9 cellular contexts compared by ENCODE assay signal in the genomic region with DNA sequence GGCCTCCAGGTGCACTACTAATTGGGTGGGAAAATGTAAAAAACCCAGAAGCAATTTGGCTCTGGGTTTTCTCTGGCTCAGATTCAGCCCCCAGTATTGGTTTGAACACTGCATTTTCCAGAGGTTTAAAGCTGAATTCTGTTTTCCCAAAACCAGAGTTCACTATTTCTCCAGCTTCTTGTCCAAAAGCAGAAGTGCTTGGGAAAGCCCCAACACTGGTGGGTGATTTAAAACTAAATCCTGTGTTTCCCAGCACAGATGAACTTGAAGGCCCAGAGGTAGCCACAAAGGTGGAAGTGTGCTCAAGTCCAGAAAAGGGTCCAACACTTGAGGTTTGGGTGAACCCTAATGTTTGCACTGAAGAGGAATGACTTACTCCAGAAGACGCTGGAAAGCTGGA. TPM values are rescaled to one million over a fixed set of nuclear protein-coding genes. Genes with fewer than 3 reads are reported as not detected.
DNase-seq lines count a peak whose midpoint lies in the region; ATAC-seq, FAIRE-seq and TF ChIP-seq lines count a peak whose summit lies in the region.
"Had no signal": no experiment of that assay in that cellular context is flagged by ENCODE, and none has a peak within 500 bp of the region (broad histone marks: within the 10 kb centered on the region; RNA-seq: fewer than 3 reads in every experiment).

No MANE protein-coding gene starts in this region.

- peaks cover 53% of the 10 kb centered on the region for H3K36me3 Mint-ChIP-seq in activated CD8-positive, alpha-beta T cell treated with anti-CD3 and anti-CD28 coated beads, Interleukin-2, amount 10 ng/mL, durations not matched to agents 7 days and 5 days (ENCODE audit: low read depth)

- H3K36me3 ChIP-seq in cardiac muscle cell = peaks cover 18% of the 10 kb centered on the region
- peaks cover 49% of the 10 kb centered on the region for H3K36me3 ChIP-seq in iPS-20b (ENCODE audit: insufficient read depth, low read depth, low read length)
- H3K36me3 ChIP-seq in tibial artery = peaks cover 7 to 40% (median 14%) of the 10 kb centered on the region in 3 donors
- H3K36me3 ChIP-seq in small intestine (ENCODE audit: control insufficient read depth in 2 of 2, insufficient read depth in 2 of 2, low read length in 2 of 2) = peaks cover 6 to 7% of the 10 kb centered on the region in 2 donors

- POLR2A ChIA-PET in activated CD8-positive, alpha-beta T cell treated with anti-CD3 and anti-CD28 coated beads, Interleukin-2, amount 10 ng/mL, durations not matched to agents 7 days and 5 days (lab: Charles Lee) = interaction anchor here (0.7 to 2.5 kb wide), 6 partner anchors 13 to 311 kb away, joined by 3 to 8 read pairs (median 4); a partner anchor contains a TSS

- peaks cover 56% of the 10 kb centered on the region for H3K4me1 Mint-ChIP-seq in activated CD8-positive, alpha-beta T cell treated with anti-CD3 and anti-CD28 coated beads, Interleukin-2, amount 10 ng/mL, durations not matched to agents 7 days and 5 days (ENCODE audit: low read depth)

- WGBS in small intestine, 3 donors = 75 to 95% (median 80%) methylated on average over 1 of the region's 1 CpG

- H3K27me3 Mint-ChIP-seq in activated CD8-positive, alpha-beta T cell treated with anti-CD3 and anti-CD28 coated beads, Interleukin-2, amount 10 ng/mL, durations not matched to agents 7 days and 5 days (ENCODE audit: low read depth) = no peaks in the 10 kb centered on the region

- H3K9me3 ChIP-seq in cardiac muscle cell (ENCODE audit: low read depth) = no peaks in the 10 kb centered on the region
- H3K9me3 ChIP-seq in iPS-20b (ENCODE audit: insufficient read depth, low read depth, low read length) = no peaks in the 10 kb centered on the region
- H3K9me3 ChIP-seq in tibial artery = no peaks in the 10 kb centered on the region
- H3K9me3 ChIP-seq in small intestine (ENCODE audit: control insufficient read depth, low read depth) = no peaks in the 10 kb centered on the region

- H3K4me3 Mint-ChIP-seq in activated CD8-positive, alpha-beta T cell treated with anti-CD3 and anti-CD28 coated beads, Interleukin-2, amount 10 ng/mL, durations not matched to agents 7 days and 5 days = peak overlapping the region; percentile 95

- H3K4me3 ChIP-seq in cardiac muscle cell = peak overlapping the region; percentile 79
- peak overlapping the region; percentile 99 for H3K4me3 ChIP-seq in iPS-20b (ENCODE audit: low read length)
- H3K4me3 ChIP-seq in tibial artery = peak overlapping the region; percentile 77 to 79
- H3K4me3 ChIP-seq in small intestine (ENCODE audit: low read depth in 1 of 2, low read length in 2 of 2) = no peak overlapping the region

- DNase-seq in cardiac muscle cell (ENCODE audit: low read depth in 1 of 2, low spot score in 1 of 2) (no peak), left cardiac atrium (no peak), tibial artery (no peak), H4 (ENCODE audit: low spot score) (no peak), small intestine (no peak)
- no peak for DNase-seq in activated CD8-positive, alpha-beta T cell treated with anti-CD3 and anti-CD28 coated beads, Interleukin-2, amount 10 ng/mL, durations not matched to agents 7 days and 5 days
- DNase-seq: NCI-H446 had no signal

- CTCF ChIA-PET in activated CD8-positive, alpha-beta T cell treated with anti-CD3 and anti-CD28 coated beads, Interleukin-2, amount 10 ng/mL, durations not matched to agents 7 days and 5 days (lab: Charles Lee) = interaction anchor here (0.8 to 3.1 kb wide), 8 partner anchors 10 to 342 kb away, joined by 3 to 21 read pairs (median 4); a partner anchor contains a TSS

- no peak overlapping the region for H3K27ac Mint-ChIP-seq in activated CD8-positive, alpha-beta T cell treated with anti-CD3 and anti-CD28 coated beads, Interleukin-2, amount 10 ng/mL, durations not matched to agents 7 days and 5 days

- intact Hi-C loops in left cardiac atrium (cut with DNase I) = loop anchor here in 1 of 2 donors (5.0 kb wide), 1 partner anchor 52 kb away; no protein-coding TSS in a partner anchor
- intact Hi-C loops in tibial artery (cut with DNase I; ENCODE audit: low total_unique reads) = loop anchor here (10.0 kb wide), 1 partner anchor 140 kb away; no protein-coding TSS in a partner anchor

- no peaks in the 10 kb centered on the region for H3K9me3 Mint-ChIP-seq in activated CD8-positive, alpha-beta T cell treated with anti-CD3 and anti-CD28 coated beads, Interleukin-2, amount 10 ng/mL, durations not matched to agents 7 days and 5 days (ENCODE audit: insufficient read depth)

- H3K27me3 ChIP-seq in cardiac muscle cell = no peaks in the 10 kb centered on the region
- H3K27me3 ChIP-seq in iPS-20b (ENCODE audit: insufficient read depth, low read length) = no peaks in the 10 kb centered on the region
- no peaks in the 10 kb centered on the region for H3K27me3 ChIP-seq in tibial artery
- H3K27me3 ChIP-seq in small intestine (ENCODE audit: control insufficient read depth in 2 of 2, insufficient read depth in 2 of 2, low read length in 2 of 2) = no peaks in the 10 kb centered on the region

- peak overlapping the region; percentile 97 for H3K27ac ChIP-seq in cardiac muscle cell
- H3K27ac ChIP-seq in iPS-20b (ENCODE audit: low read length) = no peak overlapping the region
- H3K27ac ChIP-seq in tibial artery = peak overlapping the region in 1 of 2 donors; percentile 90
- H3K27ac ChIP-seq in small intestine (ENCODE audit: low read depth in 1 of 2, low read length in 1 of 2) = no peak overlapping the region

- ATAC-seq in left cardiac atrium = no peak
- no peak for ATAC-seq in activated CD8-positive, alpha-beta T cell treated with anti-CD3 and anti-CD28 coated beads, Interleukin-2, amount 10 ng/mL, durations not matched to agents 7 days and 5 days
- ATAC-seq in HG03175 (IDR thresholded peaks at IDR 0.05; ENCODE audit: unreplicated experiment) = no peak

- H3K4me1 ChIP-seq in cardiac muscle cell (ENCODE audit: low read depth) (peaks cover 19% of the 10 kb centered on the region), iPS-20b (ENCODE audit: insufficient read depth, low read length) (peaks cover 24% of the 10 kb centered on the region), tibial artery (peaks cover 0 to 56% (median 40%) of the 10 kb centered on the region in 4 donors), small intestine (ENCODE audit: control insufficient read depth in 2 of 2, insufficient read depth in 1 of 2, low read depth in 1 of 2, low read length in 1 of 2) (peaks cover 6 to 17% of the 10 kb centered on the region in 2 donors)

- no peak for FAIRE-seq in small intestine (lab: Jason Lieb, UNC)

- no peak for TF ChIP-seq CTCF in cardiac muscle cell (IDR thresholded peaks at IDR 0.05; ENCODE audit: low read depth, low read length)
- no peak for TF ChIP-seq CTCF in tibial artery (IDR thresholded peaks at IDR 0.05)

- peak overlapping the region; percentile 99; the same call in 1 of the 2 replicates for H3K9ac ChIP-seq in iPS-20b (ENCODE audit: low read depth, low read length)

RNA-seq across cellular contexts. Expression of a gene that starts 0.7 kb away (rescaled TPM):
- 71.8 and 106 TPM in 2 replicates for total RNA-seq in cardiac muscle cell
- 39.6 and 74.3 TPM in 2 replicates for polyA plus RNA-seq in cardiac muscle cell
- 10 to 100 TPM; 52.4 to 66.4 TPM for total RNA-seq in left cardiac atrium
- 100 to 1,000 TPM; 106 to 113 TPM for total RNA-seq in activated CD8-positive, alpha-beta T cell treated with anti-CD3 and anti-CD28 coated beads, Interleukin-2, amount 10 ng/mL, durations not matched to agents 7 days and 5 days
- 41.7 and 48.9 TPM in 2 replicates for total RNA-seq in H4 (2014; rRNA removed; shearing (Covaris generic))
- polyA plus RNA-seq in small intestine = 10 to 100 TPM; 38.3 to 42.7 (median 42.5) TPM

RNA-seq across cellular contexts. Expression of a gene that starts 1.4 kb away (rescaled TPM):
- 17.9 and 24.9 TPM in 2 replicates for total RNA-seq in cardiac muscle cell
- 24.5 and 25.5 TPM in 2 replicates for polyA plus RNA-seq in cardiac muscle cell
- total RNA-seq in left cardiac atrium = 10 to 100 TPM; 15.5 to 17.5 TPM
- total RNA-seq in activated CD8-positive, alpha-beta T cell treated with anti-CD3 and anti-CD28 coated beads, Interleukin-2, amount 10 ng/mL, durations not matched to agents 7 days and 5 days = 10 to 100 TPM; 13.4 to 15.2 TPM
- total RNA-seq in H4 (2014; rRNA removed; shearing (Covaris generic)) = 38.2 and 42.9 TPM in 2 replicates
- polyA plus RNA-seq in small intestine = 10 to 100 TPM; 14.7 to 45.7 (median 24.6) TPM

RNA-seq across cellular contexts. Expression of a gene that starts 38.9 kb away (rescaled TPM):
- total RNA-seq in cardiac muscle cell (15.5 and 32.6 TPM in 2 replicates), left cardiac atrium (1 to 10 TPM; 1.0 to 2.5 TPM)
- polyA plus RNA-seq in cardiac muscle cell (11.1 and 36.5 TPM in 2 replicates), small intestine (1 to 10 TPM in 2 of 3 donors, under 1 TPM in 1; 0.54 to 5.2 (median 1.3) TPM)
- total RNA-seq in activated CD8-positive, alpha-beta T cell treated with anti-CD3 and anti-CD28 coated beads, Interleukin-2, amount 10 ng/mL, durations not matched to agents 7 days and 5 days = 10 to 100 TPM; 59.0 to 65.4 TPM
- total RNA-seq in H4 (2014; rRNA removed; shearing (Covaris generic)) = 7.7 and 11.9 TPM in 2 replicates

RNA-seq across cellular contexts. Expression of a gene that starts 39.2 kb away (rescaled TPM):
- total RNA-seq in cardiac muscle cell = 26.6 and 31.3 TPM in 2 replicates
- 18.3 and 26.2 TPM in 2 replicates for polyA plus RNA-seq in cardiac muscle cell
- total RNA-seq in left cardiac atrium = 10 to 100 TPM; 31.8 to 50.2 TPM
- 10 to 100 TPM; 89.0 to 98.8 TPM for total RNA-seq in activated CD8-positive, alpha-beta T cell treated with anti-CD3 and anti-CD28 coated beads, Interleukin-2, amount 10 ng/mL, durations not matched to agents 7 days and 5 days
- 5.2 and 8.1 TPM in 2 replicates for total RNA-seq in H4 (2014; rRNA removed; shearing (Covaris generic))
- 10 to 100 TPM in 2 of 3 donors, 1 to 10 TPM in 1; 9.2 to 15.4 (median 10.5) TPM for polyA plus RNA-seq in small intestine

RNA-seq across cellular contexts. Expression of a gene that starts 56.1 kb away (rescaled TPM):
- total RNA-seq in cardiac muscle cell = 86.9 and 191 TPM in 2 replicates
- 56.2 and 112 TPM in 2 replicates for polyA plus RNA-seq in cardiac muscle cell
- 10 to 100 TPM; 66.4 to 66.7 TPM for total RNA-seq in left cardiac atrium
- 10 to 100 TPM; 72.1 to 76.1 TPM for total RNA-seq in activated CD8-positive, alpha-beta T cell treated with anti-CD3 and anti-CD28 coated beads, Interleukin-2, amount 10 ng/mL, durations not matched to agents 7 days and 5 days
- total RNA-seq in H4 (2014; rRNA removed; shearing (Covaris generic)) = 27.1 and 46.4 TPM in 2 replicates
- polyA plus RNA-seq in small intestine = 10 to 100 TPM; 13.2 to 42.1 (median 23.9) TPM

Comparison
In these comparisons a context has a peak if more than half of its experiments do, and no peak if none do; other contexts are left out.
1. H3K4me3 ChIP-seq: peak in cardiac muscle cell (single experiment), iPS-20b (single experiment) and tibial artery (2 of 2); none in small intestine (0 of 2).